In the genomic region with DNA sequence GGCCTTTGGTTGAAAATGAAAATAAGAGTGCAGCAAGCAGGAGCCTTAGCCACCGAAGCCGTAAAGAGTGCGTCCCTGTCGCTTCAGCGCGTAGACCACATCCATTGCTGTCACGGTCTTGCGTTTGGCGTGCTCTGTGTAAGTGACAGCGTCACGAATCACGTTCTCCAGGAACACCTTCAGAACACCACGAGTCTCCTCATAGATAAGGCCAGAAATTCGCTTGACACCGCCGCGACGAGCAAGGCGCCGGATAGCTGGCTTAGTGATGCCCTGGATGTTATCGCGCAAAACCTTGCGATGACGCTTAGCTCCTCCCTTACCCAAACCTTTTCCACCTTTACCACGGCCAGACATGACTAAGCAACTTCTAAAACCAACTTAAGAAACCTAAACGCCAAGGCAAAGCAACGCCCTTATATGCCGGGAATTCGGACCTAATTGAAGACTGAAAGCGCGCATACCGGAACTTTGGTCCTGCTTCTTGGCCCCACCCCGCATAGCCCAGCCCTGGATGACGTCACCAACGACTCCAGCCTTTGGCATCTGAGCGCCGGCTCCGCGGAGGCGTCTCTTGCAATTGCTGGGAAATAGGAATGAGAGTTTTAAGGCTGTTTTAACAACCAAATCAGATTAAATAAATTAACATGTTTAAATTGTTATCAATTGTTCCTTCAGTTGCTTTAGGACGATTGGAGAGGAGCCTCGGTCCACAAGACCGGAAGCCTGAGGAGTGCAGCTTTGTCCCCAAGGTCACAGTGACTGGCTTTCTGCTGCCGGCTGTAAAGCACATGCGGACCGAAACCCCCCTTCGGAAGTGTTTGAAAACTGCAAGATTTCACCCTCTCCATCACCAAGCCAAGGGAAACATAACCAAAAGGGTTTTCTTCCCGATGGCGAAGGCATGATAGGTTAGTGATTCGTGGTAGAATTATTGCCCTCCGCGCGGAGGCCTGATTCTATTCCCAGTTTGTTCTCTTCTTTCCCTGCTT, we compare ENCODE assay signal across 8 cellular contexts.
DNase-seq lines count a peak whose midpoint lies in the region; ATAC-seq, FAIRE-seq and TF ChIP-seq lines count a peak whose summit lies in the region.

No MANE protein-coding gene starts in this region.

- 0 to 1% methylated on average over 46 to 53 of the region's 53 CpGs for WGBS in body of pancreas, 2 donors

- peak overlapping the region; percentile 24 to 34 for H3K4me3 ChIP-seq in body of pancreas

- no peaks in the 10 kb centered on the region for H3K36me3 ChIP-seq in body of pancreas (replicated peaks in 1 of 2; ENCODE audit: insufficient read depth in 1 of 2, low read depth in 2 of 2)

- DNase-seq in NCI-H2107 (lab: John Stamatoyannopoulos, UW) (peak; percentile 72), body of pancreas (peak; percentile 94 to 96 (median 94)), iPS DF 19.7 (ENCODE audit: low read depth, low spot score) (peak; percentile 99), sciatic nerve (ENCODE audit: low spot score) (peak; percentile 99)

- ATAC-seq in GM18519 (IDR thresholded peaks at IDR 0.05; ENCODE audit: low FRiP score, unreplicated experiment) (peak; percentile 45), HG03060 (IDR thresholded peaks at IDR 0.05; ENCODE audit: low read depth, unreplicated experiment) (peak; percentile 55), body of pancreas (peak; percentile 94), sciatic nerve (peak; percentile 97)

- no peaks in the 10 kb centered on the region for H3K27me3 ChIP-seq in body of pancreas

- TF ChIP-seq CTCF in 22Rv1 (IDR thresholded peaks at IDR 0.05) (no peak), body of pancreas (IDR thresholded peaks at IDR 0.05) (no peak)

- FAIRE-seq in TTC549 (lab: Jason Lieb, UNC) = peak; percentile 89

- peaks cover 17% of the 10 kb centered on the region for H3K4me1 ChIP-seq in body of pancreas

- intact Hi-C loops in body of pancreas (cut with DNase I) = no loop called here
- intact Hi-C loops in sciatic nerve (cut with DNase I) = no loop called here

- peak; percentile 18 to 92 (median 90) for TF ChIP-seq POLR2A in body of pancreas (IDR thresholded peaks at IDR 0.05)

- no peaks in the 10 kb centered on the region for H3K9me3 ChIP-seq in body of pancreas

- peak overlapping the region; percentile 98 for H3K27ac ChIP-seq in 22Rv1
- H3K27ac ChIP-seq in body of pancreas = peak overlapping the region; percentile 84 to 94 (median 88)

Comparison
In these comparisons a context has a peak if more than half of its experiments do, and no peak if none do; other contexts are left out.
1. Peak in every context shown above with its lines: DNase-seq, ATAC-seq, H3K4me3 ChIP-seq and H3K27ac ChIP-seq.
2. ATAC-seq: peak in every context shown above with its lines; median percentile 97 in sciatic nerve; 94 in body of pancreas; 55 in HG03060; 45 in GM18519.